24 cellular contexts compared by ENCODE assay signal in genomic region chr9:24051587-24051986, GRCh38.
A peak's percentile ranks its signal among the peaks of the same experiment; 100 is the strongest.
DNase-seq lines count a peak whose midpoint lies in the region; ATAC-seq and TF ChIP-seq lines count a peak whose summit lies in the region.
"Had no signal": no experiment of that assay in that cellular context is flagged by ENCODE, and none has a peak within 500 bp of the region (broad histone marks: within the 10 kb centered on the region; RNA-seq: fewer than 3 reads in every experiment).

No MANE protein-coding gene starts in this region.

- H3F3A ChIP-seq in GM23338 (replicated peaks; ENCODE audit: low read depth), result no peaks in the 10 kb centered on the region

- peak; percentile 21 for DNase-seq in GM23338 (ENCODE audit: low spot score)
- no peak for DNase-seq in WERI-Rb-1
- DNase-seq in sciatic nerve (ENCODE audit: low spot score), result no peak
- DNase-seq in activated T-cell treated with anti-CD3 and anti-CD28 coated beads, Interleukin-2, amount 50 U/mL, for 48 hours, result no peak
- DNase-seq: CD8-positive, alpha-beta memory T cell; DMS 273 treated with DMSO at 0.1 percent for 48 hours; DND-41; Karpas-422; NCI-H1092 treated with DMSO at 0.1 percent for 48 hours; NCI-H1436; NCI-H187 treated with DMSO at 0.1 percent for 48 hours; NCI-H446; NCI-H524 treated with DMSO at 0.1 percent for 48 hours; NK-92 treated with Interleukin-12 subunit alpha and Interleukin-12 subunit beta, amount 100 ng/mL, for 24 hours; Peyer's patch; SIG-M5 had no signal

- no peak overlapping the region for H3K9ac ChIP-seq in OCI-LY3 (ENCODE audit: low read length)

- no peaks in the 10 kb centered on the region for H3K36me3 Mint-ChIP-seq in GM23338 (ENCODE audit: low read depth)
- H3K36me3 Mint-ChIP-seq: CD14-positive monocyte; CD8-positive, alpha-beta memory T cell had no signal

- H3K9me3 Mint-ChIP-seq in GM23338, result no peaks in the 10 kb centered on the region

- H4K20me1 ChIP-seq in GM23338 (replicated peaks; ENCODE audit: insufficient read depth), result no peaks in the 10 kb centered on the region
- no peaks in the 10 kb centered on the region for H4K20me1 ChIP-seq in OCI-LY3 (ENCODE audit: insufficient read depth, low read length)

- H3K4me1 ChIP-seq in GM23338 (ENCODE audit: insufficient read depth) (no peaks in the 10 kb centered on the region), OCI-LY3 (ENCODE audit: low read length) (peaks cover 10% of the 10 kb centered on the region; the same call in 1 of the 2 replicates)
- H3K4me1 ChIP-seq: Peyer's patch had no signal

- H2AFZ ChIP-seq in GM23338 (no peak overlapping the region), OCI-LY3 (ENCODE audit: low read depth, low read length) (no peak overlapping the region)

- no peaks in the 10 kb centered on the region for H3K27me3 ChIP-seq in GM23338 (ENCODE audit: insufficient read depth)
- H3K27me3 ChIP-seq in OCI-LY3 (ENCODE audit: low read depth, low read length), result no peaks in the 10 kb centered on the region
- no peaks in the 10 kb centered on the region for H3K27me3 ChIP-seq in WERI-Rb-1 (ENCODE audit: insufficient read depth, low read depth, severe bottlenecking)
- H3K27me3 ChIP-seq: Peyer's patch had no signal

- H3K79me2 ChIP-seq in GM23338 (replicated peaks; ENCODE audit: insufficient read depth) (no peaks in the 10 kb centered on the region), OCI-LY3 (ENCODE audit: low read length) (no peaks in the 10 kb centered on the region)

- no peak overlapping the region for H3K27ac ChIP-seq in 22Rv1
- no peak overlapping the region for H3K27ac ChIP-seq in GM23338 (ENCODE audit: low read depth)
- no peak overlapping the region for H3K27ac ChIP-seq in OCI-LY3 (ENCODE audit: low read length)
- H3K27ac ChIP-seq in WERI-Rb-1, result no peak overlapping the region
- H3K27ac ChIP-seq: HL-60, Peyer's patch, SK-N-MC had no signal

- H3K4me2 ChIP-seq in GM23338, result no peak overlapping the region
- H3K4me2 ChIP-seq in OCI-LY3 (ENCODE audit: low read length), result no peak overlapping the region

- ATAC-seq in GM23338 (no peak), HG02938 (IDR thresholded peaks at IDR 0.05; ENCODE audit: unreplicated experiment) (no peak), sciatic nerve (no peak), HG03039 (IDR thresholded peaks at IDR 0.05; ENCODE audit: unreplicated experiment) (no peak)

- no peak overlapping the region for H3K4me3 ChIP-seq in GM23338
- no peak overlapping the region for H3K4me3 ChIP-seq in OCI-LY3 (ENCODE audit: low read length)
- H3K4me3 ChIP-seq in WERI-Rb-1 (ENCODE audit: low read depth, low read length), result no peak overlapping the region
- H3K4me3 ChIP-seq: Peyer's patch, SK-N-MC had no signal

- intact Hi-C loops in sciatic nerve (cut with DNase I), result no loop called here

- no peaks in the 10 kb centered on the region for H3K27me3 Mint-ChIP-seq in GM23338 (ENCODE audit: insufficient read depth, low read depth, poor library complexity)
- H3K27me3 Mint-ChIP-seq: B cell; CD8-positive, alpha-beta memory T cell had no signal

- H3K9me3 ChIP-seq in OCI-LY3 (ENCODE audit: insufficient read depth, low read length), result no peaks in the 10 kb centered on the region
- H3K9me3 ChIP-seq in WERI-Rb-1 (ENCODE audit: severe bottlenecking), result peaks cover 3% of the 10 kb centered on the region
- H3K9me3 ChIP-seq: Peyer's patch had no signal

- TF ChIP-seq CTCF in 22Rv1 (IDR thresholded peaks at IDR 0.05) (peak; percentile 25), GM23338 (conservative IDR thresholded peaks at IDR 0.05; ENCODE audit: low read depth in 2 of 2) (peak; percentile 46 to 63), OCI-LY3 (IDR thresholded peaks at IDR 0.05; ENCODE audit: low read depth, low read length) (peak; percentile 18; the same call in 1 of the 2 replicates), WERI-Rb-1 (IDR thresholded peaks at IDR 0.05; ENCODE audit: low read depth, low read length) (0 out of 2 replicates have a peak, but pooled peaks have one; percentile 5)

- H3K36me3 ChIP-seq in GM23338 (ENCODE audit: insufficient read depth) (no peaks in the 10 kb centered on the region), OCI-LY3 (replicated peaks; ENCODE audit: low read depth, low read length) (no peaks in the 10 kb centered on the region), WERI-Rb-1 (no peaks in the 10 kb centered on the region)
- H3K36me3 ChIP-seq: Peyer's patch had no signal

- no peak overlapping the region for H3K4me3 Mint-ChIP-seq in GM23338
- H3K4me3 Mint-ChIP-seq: B cell; CD14-positive monocyte; CD8-positive, alpha-beta memory T cell had no signal

- H3K27ac Mint-ChIP-seq in GM23338, result no peak overlapping the region
- H3K27ac Mint-ChIP-seq: B cell; CD14-positive monocyte; CD8-positive, alpha-beta memory T cell had no signal

- no peaks in the 10 kb centered on the region for H3K4me1 Mint-ChIP-seq in GM23338
- H3K4me1 Mint-ChIP-seq: B cell; CD14-positive monocyte; CD8-positive, alpha-beta memory T cell had no signal

- peaks cover 5% of the 10 kb centered on the region; the same call in 1 of the 2 replicates for H3K9me2 ChIP-seq in GM23338 (ENCODE audit: insufficient read depth)

TF ChIP-seq in GM23338, 12 proteins besides CTCF, POLR2A, EP300 and RAD21 (continues in another document):
- TF ChIP-seq JUNB (IDR thresholded peaks at IDR 0.05; ENCODE audit: unreplicated experiment) (no peak), EZH2phosphoT487 (IDR thresholded peaks at IDR 0.05; ENCODE audit: unreplicated experiment) (no peak), EZH2 (IDR thresholded peaks at IDR 0.05; ENCODE audit: low read depth, unreplicated experiment) (no peak), POLR2AphosphoS5 (IDR thresholded peaks at IDR 0.05; ENCODE audit: low read depth) (no peak), NANOG (IDR thresholded peaks at IDR 0.05; ENCODE audit: borderline replicate concordance) (no peak), ZNF331 (CRISPR knock-in tag; IDR thresholded peaks at IDR 0.05; ENCODE audit: low read depth) (no peak), ZNF114 (CRISPR knock-in tag; IDR thresholded peaks at IDR 0.05) (no peak)
- TF ChIP-seq, protein P1, sequence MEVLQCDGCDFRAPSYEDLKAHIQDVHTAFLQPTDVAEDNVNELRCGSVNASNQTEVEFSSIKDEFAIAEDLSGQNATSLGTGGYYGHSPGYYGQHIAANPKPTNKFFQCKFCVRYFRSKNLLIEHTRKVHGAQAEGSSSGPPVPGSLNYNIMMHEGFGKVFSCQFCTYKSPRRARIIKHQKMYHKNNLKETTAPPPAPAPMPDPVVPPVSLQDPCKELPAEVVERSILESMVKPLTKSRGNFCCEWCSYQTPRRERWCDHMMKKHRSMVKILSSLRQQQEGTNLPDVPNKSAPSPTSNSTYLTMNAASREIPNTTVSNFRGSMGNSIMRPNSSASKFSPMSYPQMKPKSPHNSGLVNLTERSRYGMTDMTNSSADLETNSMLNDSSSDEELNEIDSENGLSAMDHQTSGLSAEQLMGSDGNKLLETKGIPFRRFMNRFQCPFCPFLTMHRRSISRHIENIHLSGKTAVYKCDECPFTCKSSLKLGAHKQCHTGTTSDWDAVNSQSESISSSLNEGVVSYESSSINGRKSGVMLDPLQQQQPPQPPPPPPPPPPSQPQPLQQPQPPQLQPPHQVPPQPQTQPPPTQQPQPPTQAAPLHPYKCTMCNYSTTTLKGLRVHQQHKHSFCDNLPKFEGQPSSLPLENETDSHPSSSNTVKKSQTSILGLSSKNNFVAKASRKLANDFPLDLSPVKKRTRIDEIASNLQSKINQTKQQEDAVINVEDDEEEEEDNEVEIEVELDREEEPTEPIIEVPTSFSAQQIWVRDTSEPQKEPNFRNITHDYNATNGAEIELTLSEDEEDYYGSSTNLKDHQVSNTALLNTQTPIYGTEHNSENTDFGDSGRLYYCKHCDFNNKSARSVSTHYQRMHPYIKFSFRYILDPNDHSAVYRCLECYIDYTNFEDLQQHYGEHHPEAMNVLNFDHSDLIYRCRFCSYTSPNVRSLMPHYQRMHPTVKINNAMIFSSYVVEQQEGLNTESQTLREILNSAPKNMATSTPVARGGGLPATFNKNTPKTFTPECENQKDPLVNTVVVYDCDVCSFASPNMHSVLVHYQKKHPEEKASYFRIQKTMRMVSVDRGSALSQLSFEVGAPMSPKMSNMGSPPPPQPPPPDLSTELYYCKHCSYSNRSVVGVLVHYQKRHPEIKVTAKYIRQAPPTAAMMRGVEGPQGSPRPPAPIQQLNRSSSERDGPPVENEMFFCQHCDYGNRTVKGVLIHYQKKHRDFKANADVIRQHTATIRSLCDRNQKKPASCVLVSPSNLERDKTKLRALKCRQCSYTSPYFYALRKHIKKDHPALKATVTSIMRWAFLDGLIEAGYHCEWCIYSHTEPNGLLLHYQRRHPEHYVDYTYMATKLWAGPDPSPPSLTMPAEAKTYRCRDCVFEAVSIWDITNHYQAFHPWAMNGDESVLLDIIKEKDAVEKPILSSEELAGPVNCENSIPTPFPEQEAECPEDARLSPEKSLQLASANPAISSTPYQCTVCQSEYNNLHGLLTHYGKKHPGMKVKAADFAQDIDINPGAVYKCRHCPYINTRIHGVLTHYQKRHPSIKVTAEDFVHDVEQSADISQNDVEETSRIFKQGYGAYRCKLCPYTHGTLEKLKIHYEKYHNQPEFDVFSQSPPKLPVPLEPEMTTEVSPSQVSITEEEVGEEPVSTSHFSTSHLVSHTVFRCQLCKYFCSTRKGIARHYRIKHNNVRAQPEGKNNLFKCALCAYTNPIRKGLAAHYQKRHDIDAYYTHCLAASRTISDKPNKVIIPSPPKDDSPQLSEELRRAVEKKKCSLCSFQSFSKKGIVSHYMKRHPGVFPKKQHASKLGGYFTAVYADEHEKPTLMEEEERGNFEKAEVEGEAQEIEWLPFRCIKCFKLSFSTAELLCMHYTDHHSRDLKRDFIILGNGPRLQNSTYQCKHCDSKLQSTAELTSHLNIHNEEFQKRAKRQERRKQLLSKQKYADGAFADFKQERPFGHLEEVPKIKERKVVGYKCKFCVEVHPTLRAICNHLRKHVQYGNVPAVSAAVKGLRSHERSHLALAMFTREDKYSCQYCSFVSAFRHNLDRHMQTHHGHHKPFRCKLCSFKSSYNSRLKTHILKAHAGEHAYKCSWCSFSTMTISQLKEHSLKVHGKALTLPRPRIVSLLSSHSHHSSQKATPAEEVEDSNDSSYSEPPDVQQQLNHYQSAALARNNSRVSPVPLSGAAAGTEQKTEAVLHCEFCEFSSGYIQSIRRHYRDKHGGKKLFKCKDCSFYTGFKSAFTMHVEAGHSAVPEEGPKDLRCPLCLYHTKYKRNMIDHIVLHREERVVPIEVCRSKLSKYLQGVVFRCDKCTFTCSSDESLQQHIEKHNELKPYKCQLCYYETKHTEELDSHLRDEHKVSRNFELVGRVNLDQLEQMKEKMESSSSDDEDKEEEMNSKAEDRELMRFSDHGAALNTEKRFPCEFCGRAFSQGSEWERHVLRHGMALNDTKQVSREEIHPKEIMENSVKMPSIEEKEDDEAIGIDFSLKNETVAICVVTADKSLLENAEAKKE (CRISPR knock-in tag; IDR thresholded peaks at IDR 0.05), result no peak
